In genomic region chr2:112229365-112229764, GRCh38 we compare ENCODE assay signal across 15 cellular contexts. TPM values are rescaled to one million over a fixed set of nuclear protein-coding genes. Genes with fewer than 3 reads are reported as not detected.
DNase-seq lines count a peak whose midpoint lies in the region; ATAC-seq and TF ChIP-seq lines count a peak whose summit lies in the region.
"Had no signal": no experiment of that assay in that cellular context is flagged by ENCODE, and none has a peak within 500 bp of the region (broad histone marks: within the 10 kb centered on the region; RNA-seq: fewer than 3 reads in every experiment).

No MANE protein-coding gene starts in this region.

- no peak overlapping the region for H3K4me3 ChIP-seq in breast epithelium
- H3K4me3 ChIP-seq: gastroesophageal sphincter, neural progenitor cell, skin epidermis had no signal

- no peak overlapping the region for H3K4me3 Mint-ChIP-seq in MCF 10A (ENCODE audit: unreplicated experiment)
- H3K4me3 Mint-ChIP-seq: neural progenitor cell, T-cell, type B pancreatic cell had no signal

- H3K9me3 ChIP-seq in breast epithelium, result no peaks in the 10 kb centered on the region
- H3K9me3 ChIP-seq: gastroesophageal sphincter had no signal

- TF ChIP-seq POLR2A in breast epithelium (IDR thresholded peaks at IDR 0.05), result no peak

- DNase-seq in MCF 10A (ENCODE audit: unreplicated experiment), result peak; percentile 96
- DNase-seq in breast epithelium (ENCODE audit: low spot score in 2 of 2), result no peak
- peak; percentile 9 for DNase-seq in NCI-H510A (lab: John Stamatoyannopoulos, UW)
- peak; percentile 95 for DNase-seq in epithelial cell of prostate (ENCODE audit: low read depth, low spot score)
- no peak for DNase-seq in HK-2 (ENCODE audit: unreplicated experiment)
- DNase-seq in epidermal melanocyte (ENCODE audit: insufficient read length, low spot score), result no peak
- no peak for DNase-seq in SHP77 treated with DMSO at 0.1 percent for 48 hours (lab: John Stamatoyannopoulos, UW)
- DNase-seq: activated effector memory CD4-positive, alpha-beta T cell treated with Interleukin-2 at 50 U/mL for 16 hours; cerebellar nuclear complex; T-cell had no signal

- H3K27me3 ChIP-seq in breast epithelium, result no peaks in the 10 kb centered on the region
- H3K27me3 ChIP-seq: gastroesophageal sphincter, neural progenitor cell had no signal

- H3K36me3 ChIP-seq in breast epithelium, result no peaks in the 10 kb centered on the region
- H3K36me3 ChIP-seq: neural progenitor cell had no signal

- POLR2A ChIA-PET in MCF 10A (lab: Yijun Ruan, JAX), result interaction anchor here (0.5 to 2.2 kb wide), 8 partner anchors 12 to 174 kb away, joined by 3 to 12 read pairs (median 4); partner anchors contain the start of genes TMEM87B and ZC3H8

- no peaks in the 10 kb centered on the region for H3K4me1 ChIP-seq in breast epithelium
- H3K4me1 ChIP-seq: gastroesophageal sphincter, neural progenitor cell had no signal

- no peaks in the 10 kb centered on the region for H3K27me3 Mint-ChIP-seq in MCF 10A (ENCODE audit: insufficient read depth, unreplicated experiment)
- H3K27me3 Mint-ChIP-seq: T-cell, type B pancreatic cell had no signal

- peaks cover 12% of the 10 kb centered on the region for H3K4me1 Mint-ChIP-seq in MCF 10A (ENCODE audit: insufficient read depth, unreplicated experiment)
- H3K4me1 Mint-ChIP-seq: neural progenitor cell had no signal

- no peak for ATAC-seq in HG03135 (IDR thresholded peaks at IDR 0.05; ENCODE audit: unreplicated experiment)
- ATAC-seq: gastroesophageal sphincter, T-cell had no signal

- peaks cover 31% of the 10 kb centered on the region for H3K36me3 Mint-ChIP-seq in MCF 10A (ENCODE audit: insufficient read depth, unreplicated experiment)

- BruUV-seq in MCF 10A (replicated peaks; lab: Mats Ljungman, UMichigan), result no TSS peak

- CTCF ChIA-PET in MCF 10A (lab: Yijun Ruan, JAX), result interaction anchor here (0.6 to 1.8 kb wide), 2 partner anchors 30 to 108 kb away, joined by 5 to 8 read pairs; no protein-coding TSS in a partner anchor

- no peak overlapping the region for H3K27ac ChIP-seq in breast epithelium
- peak overlapping the region; percentile 49 for H3K27ac ChIP-seq in epithelial cell of prostate
- H3K27ac ChIP-seq: gastroesophageal sphincter, neural progenitor cell, skin epidermis had no signal

- H3K9me3 Mint-ChIP-seq in MCF 10A (ENCODE audit: unreplicated experiment), result no peaks in the 10 kb centered on the region
- H3K9me3 Mint-ChIP-seq: neural progenitor cell, T-cell, type B pancreatic cell had no signal

- TF ChIP-seq CTCF in MCF 10A (IDR thresholded peaks at IDR 0.05; ENCODE audit: unreplicated experiment), result no peak
- no peak for TF ChIP-seq CTCF in breast epithelium (IDR thresholded peaks at IDR 0.05)

- H3K27ac Mint-ChIP-seq in MCF 10A (ENCODE audit: low read depth, unreplicated experiment), result peak overlapping the region; percentile 70
- H3K27ac Mint-ChIP-seq: neural progenitor cell, type B pancreatic cell had no signal

- intact Hi-C loops in MCF 10A (cut with micrococcal nuclease) (no loop called here), breast epithelium (cut with DNase I; ENCODE audit: low total_unique reads) (no loop called here)

RNA-seq across cellular contexts. Expression of gene ZC3H8, which starts 25.5 kb away (rescaled TPM):
- total RNA-seq in MCF 10A (2022) (20.6 and 30.5 TPM in 2 replicates), breast epithelium (10 to 100 TPM; 17.0 to 38.3 (median 17.0) TPM)

RNA-seq across cellular contexts. Expression of gene ZC3H6, which starts 46.0 kb away (rescaled TPM):
- total RNA-seq in MCF 10A (2022), result 16.9 and 18.6 TPM in 2 replicates
- 10 to 100 TPM; 14.4 to 20.3 (median 18.2) TPM for total RNA-seq in breast epithelium

Comparison
In these comparisons a context has a peak if more than half of its experiments do, and no peak if none do; other contexts are left out.
1. DNase-seq: peak in MCF 10A (single experiment), NCI-H510A (single experiment) and epithelial cell of prostate (single experiment); none in breast epithelium (0 of 2), HK-2 (single experiment), epidermal melanocyte (single experiment) and SHP77 treated with DMSO at 0.1 percent for 48 hours (single experiment).